Comparison of ENCODE assay signal across 23 cellular contexts in genomic region chr4:147388016-147388415, GRCh38.
"Had no signal": no experiment of that assay in that cellular context is flagged by ENCODE, and none has a peak within 500 bp of the region (broad histone marks: within the 10 kb centered on the region; RNA-seq: fewer than 3 reads in every experiment).

No MANE protein-coding gene starts in this region.

- H3K36me3 Mint-ChIP-seq: activated naive CD4-positive, alpha-beta T cell treated with anti-CD3 and anti-CD28 coated beads, Interleukin-2, amount 50 U/mL, for 72 hours; natural killer cell; stimulated activated naive B cell treated with anti-CD40 and anti-IgM and Interleukin-4, amounts not matched to agents 10 μg/mL and 1 μg/mL and 100 μg/mL, for 72 hours; T-cell had no signal

- FAIRE-seq: urothelium cell line had no signal

- ATAC-seq: activated CD4-positive, CD25-positive, alpha-beta regulatory T cell treated with anti-CD3 and anti-CD28 coated beads, Interleukin-2, amount 50 U/mL, for 24 hours; activated naive CD4-positive, alpha-beta T cell treated with anti-CD3 and anti-CD28 coated beads, Interleukin-2, amount 50 U/mL, for 72 hours; gastroesophageal sphincter; natural killer cell; stimulated activated naive B cell treated with anti-CD40 and anti-IgM and Interleukin-4, amounts not matched to agents 10 μg/mL and 1 μg/mL and 100 μg/mL, for 72 hours; T-cell had no signal

- H3K4me3 Mint-ChIP-seq: activated CD4-positive, alpha-beta memory T cell treated with anti-CD3 and anti-CD28 coated beads, Interleukin-2, amount 10 ng/mL, durations not matched to agents 7 days and 5 days; activated CD4-positive, alpha-beta T cell treated with anti-CD3 and anti-CD28 coated beads, Interleukin-2, amount 10 ng/mL, durations not matched to agents 24 days and 14 days; endodermal cell; mesothelial cell of epicardium; natural killer cell; stimulated activated naive B cell treated with anti-CD40 and anti-IgM and Interleukin-4, amounts not matched to agents 10 μg/mL and 1 μg/mL and 100 μg/mL, for 72 hours; T-cell; T-helper 2 cell treated with Interferon-gamma antibody and Interleukin-4, amounts not matched to agents 5 μg/mL and 100 μg/mL, for 36 hours had no signal

- H3K4me1 ChIP-seq: ascending aorta, breast epithelium, gastroesophageal sphincter, left ventricle myocardium inferior, sigmoid colon, transverse colon had no signal

- H3K4me1 Mint-ChIP-seq: activated CD4-positive, alpha-beta memory T cell treated with anti-CD3 and anti-CD28 coated beads, Interleukin-2, amount 10 ng/mL, durations not matched to agents 7 days and 5 days; activated CD4-positive, alpha-beta T cell treated with anti-CD3 and anti-CD28 coated beads, Interleukin-2, amount 10 ng/mL, durations not matched to agents 24 days and 14 days; endodermal cell; mesothelial cell of epicardium; natural killer cell; stimulated activated naive B cell treated with anti-CD40 and anti-IgM and Interleukin-4, amounts not matched to agents 10 μg/mL and 1 μg/mL and 100 μg/mL, for 72 hours; T-cell had no signal

- H3K27me3 ChIP-seq: ascending aorta, breast epithelium, gastroesophageal sphincter, sigmoid colon, transverse colon had no signal

- H3K27me3 Mint-ChIP-seq: activated CD4-positive, alpha-beta memory T cell treated with anti-CD3 and anti-CD28 coated beads, Interleukin-2, amount 10 ng/mL, durations not matched to agents 7 days and 5 days; activated CD4-positive, alpha-beta T cell treated with anti-CD3 and anti-CD28 coated beads, Interleukin-2, amount 10 ng/mL, durations not matched to agents 24 days and 14 days; stimulated activated naive B cell treated with anti-CD40 and anti-IgM and Interleukin-4, amounts not matched to agents 10 μg/mL and 1 μg/mL and 100 μg/mL, for 72 hours; T-cell had no signal

- H3K36me3 ChIP-seq: ascending aorta, breast epithelium, gastroesophageal sphincter, left ventricle myocardium inferior, sigmoid colon, transverse colon had no signal

- H3K27ac Mint-ChIP-seq: activated CD4-positive, alpha-beta memory T cell treated with anti-CD3 and anti-CD28 coated beads, Interleukin-2, amount 10 ng/mL, durations not matched to agents 7 days and 5 days; activated CD4-positive, alpha-beta T cell treated with anti-CD3 and anti-CD28 coated beads, Interleukin-2, amount 10 ng/mL, durations not matched to agents 24 days and 14 days; activated naive CD4-positive, alpha-beta T cell treated with anti-CD3 and anti-CD28 coated beads, Interleukin-2, amount 50 U/mL, for 72 hours; endodermal cell; mesothelial cell of epicardium; natural killer cell; stimulated activated naive B cell treated with anti-CD40 and anti-IgM and Interleukin-4, amounts not matched to agents 10 μg/mL and 1 μg/mL and 100 μg/mL, for 72 hours; T-cell; T-helper 2 cell treated with Interferon-gamma antibody and Interleukin-4, amounts not matched to agents 5 μg/mL and 100 μg/mL, for 36 hours had no signal

- H3K9me3 Mint-ChIP-seq: activated CD4-positive, alpha-beta memory T cell treated with anti-CD3 and anti-CD28 coated beads, Interleukin-2, amount 10 ng/mL, durations not matched to agents 7 days and 5 days; activated CD4-positive, alpha-beta T cell treated with anti-CD3 and anti-CD28 coated beads, Interleukin-2, amount 10 ng/mL, durations not matched to agents 24 days and 14 days; endodermal cell; T-helper 2 cell treated with Interferon-gamma antibody and Interleukin-4, amounts not matched to agents 5 μg/mL and 100 μg/mL, for 36 hours had no signal

- DNase-seq: activated CD4-positive, alpha-beta memory T cell treated with anti-CD3 and anti-CD28 coated beads, Interleukin-2, amount 10 ng/mL, durations not matched to agents 7 days and 5 days; activated CD4-positive, alpha-beta T cell treated with anti-CD3 and anti-CD28 coated beads, Interleukin-2, amount 10 ng/mL, durations not matched to agents 24 days and 14 days; cortex of kidney; endodermal cell; head of caudate nucleus; left ventricle myocardium inferior; natural killer cell; retina; sigmoid colon; stimulated activated CD4-positive, alpha-beta T cell treated with anti-CD3 and anti-CD28 coated beads, Interleukin-2, amount 100 ng/mL, for 48 hours; stimulated activated CD8-positive, alpha-beta memory T cell treated with anti-CD3 and anti-CD28 coated beads, Interleukin-4, amount 100 ng/mL, for 48 hours; stimulated activated naive B cell treated with anti-CD40 and anti-IgM and Interleukin-4, amounts not matched to agents 10 μg/mL and 1 μg/mL and 100 μg/mL, for 72 hours; T-cell; transverse colon had no signal

- H3K9me3 ChIP-seq: ascending aorta, gastroesophageal sphincter, sigmoid colon, transverse colon had no signal

- H3K4me3 ChIP-seq: ascending aorta, breast epithelium, gastroesophageal sphincter, left ventricle myocardium inferior, sigmoid colon, transverse colon had no signal

- H3K27ac ChIP-seq: ascending aorta, breast epithelium, gastroesophageal sphincter, left ventricle myocardium inferior, sigmoid colon, transverse colon, VCaP had no signal
